Comparison of ENCODE assay signal across 2 cellular contexts in genomic region chr10:61974611-61975010, GRCh38.
TF ChIP-seq lines count a peak whose summit lies in the region.

No MANE protein-coding gene starts in this region.

TF ChIP-seq in A549, 52 proteins besides CTCF, POLR2A, EP300 and RAD21 (continued from another document):
- TF ChIP-seq POLR2AphosphoS2 (conservative IDR thresholded peaks at IDR 0.05; ENCODE audit: low read length) (no peak), RFX5 (IDR thresholded peaks at IDR 0.05) (no peak), TP53 (CRISPR knock-in tag; IDR thresholded peaks at IDR 0.05) (no peak), MAFK (IDR thresholded peaks at IDR 0.05; ENCODE audit: partially characterized antibody) (no peak), GATA3 (IDR thresholded peaks at IDR 0.05; ENCODE audit: borderline replicate concordance) (no peak)
- TF ChIP-seq, protein P1, sequence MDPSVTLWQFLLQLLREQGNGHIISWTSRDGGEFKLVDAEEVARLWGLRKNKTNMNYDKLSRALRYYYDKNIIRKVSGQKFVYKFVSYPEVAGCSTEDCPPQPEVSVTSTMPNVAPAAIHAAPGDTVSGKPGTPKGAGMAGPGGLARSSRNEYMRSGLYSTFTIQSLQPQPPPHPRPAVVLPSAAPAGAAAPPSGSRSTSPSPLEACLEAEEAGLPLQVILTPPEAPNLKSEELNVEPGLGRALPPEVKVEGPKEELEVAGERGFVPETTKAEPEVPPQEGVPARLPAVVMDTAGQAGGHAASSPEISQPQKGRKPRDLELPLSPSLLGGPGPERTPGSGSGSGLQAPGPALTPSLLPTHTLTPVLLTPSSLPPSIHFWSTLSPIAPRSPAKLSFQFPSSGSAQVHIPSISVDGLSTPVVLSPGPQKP (IDR thresholded peaks at IDR 0.05; ENCODE audit: low read depth, low read length): no peak
- TF ChIP-seq, protein P2, sequence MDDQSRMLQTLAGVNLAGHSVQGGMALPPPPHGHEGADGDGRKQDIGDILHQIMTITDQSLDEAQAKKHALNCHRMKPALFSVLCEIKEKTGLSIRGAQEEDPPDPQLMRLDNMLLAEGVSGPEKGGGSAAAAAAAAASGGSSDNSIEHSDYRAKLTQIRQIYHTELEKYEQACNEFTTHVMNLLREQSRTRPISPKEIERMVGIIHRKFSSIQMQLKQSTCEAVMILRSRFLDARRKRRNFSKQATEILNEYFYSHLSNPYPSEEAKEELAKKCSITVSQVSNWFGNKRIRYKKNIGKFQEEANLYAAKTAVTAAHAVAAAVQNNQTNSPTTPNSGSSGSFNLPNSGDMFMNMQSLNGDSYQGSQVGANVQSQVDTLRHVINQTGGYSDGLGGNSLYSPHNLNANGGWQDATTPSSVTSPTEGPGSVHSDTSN (IDR thresholded peaks at IDR 0.05): no peak

TF ChIP-seq in IMR-90, 13 proteins besides CTCF, POLR2A, EP300 and RAD21 (continued from another document):
- TF ChIP-seq, protein P1 (IDR thresholded peaks at IDR 0.05; ENCODE audit: borderline replicate concordance, low read depth, low read length): no peak
- no peak for TF ChIP-seq MXI1 (IDR thresholded peaks at IDR 0.05; ENCODE audit: borderline replicate concordance, low read depth, low read length)
- no peak for TF ChIP-seq MAFK (IDR thresholded peaks at IDR 0.05; ENCODE audit: low read depth, low read length)
